Comparison of ENCODE assay signal across 10 cellular contexts in genomic region chr6:34146021-34146782, GRCh38. TPM values are rescaled to one million over a fixed set of nuclear protein-coding genes. Genes with fewer than 3 reads are reported as not detected.
DNase-seq lines count a peak whose midpoint lies in the region; ATAC-seq, FAIRE-seq and TF ChIP-seq lines count a peak whose summit lies in the region.
"Had no signal": no experiment of that assay in that cellular context is flagged by ENCODE, and none has a peak within 500 bp of the region (broad histone marks: within the 10 kb centered on the region; RNA-seq: fewer than 3 reads in every experiment).

TSS of gene GRM4 (minus strand) at chr6:34146087. CDS start at chr6:34133496, 12,591 bp downstream.

- TF ChIP-seq CTCF in cardiac muscle cell (IDR thresholded peaks at IDR 0.05; ENCODE audit: low read depth, low read length) (no peak), brain microvascular endothelial cell (IDR thresholded peaks at IDR 0.05; ENCODE audit: low read depth, low read length, missing control alignments) (no peak)

- H3K27ac ChIP-seq in cardiac muscle cell (no peak within 1 kb of the TSS), brain microvascular endothelial cell (no peak within 1 kb of the TSS), urinary bladder (ENCODE audit: low read depth) (no peak within 1 kb of the TSS)
- H3K27ac ChIP-seq: thyroid gland had no signal

- H3K9me3 Mint-ChIP-seq in memory B cell = no peaks in the 10 kb centered on the region

- ATAC-seq in memory B cell (ENCODE audit: low read depth) (no peak), HG02981 (IDR thresholded peaks at IDR 0.05; ENCODE audit: unreplicated experiment) (no peak)

- H3K4me3 ChIP-seq in cardiac muscle cell (peak within 1 kb of the TSS; percentile 51), brain microvascular endothelial cell (ENCODE audit: low read depth, low read length) (peak within 1 kb of the TSS; percentile 33), urinary bladder (ENCODE audit: low read depth, low read length) (peak within 1 kb of the TSS; percentile 31)

- DNase-seq in cardiac muscle cell (ENCODE audit: low read depth in 1 of 2, low spot score in 1 of 2) (no peak), cardiac septum (ENCODE audit: low spot score) (no peak), brain microvascular endothelial cell (no peak), memory B cell (ENCODE audit: low spot score in 2 of 2) (no peak), RCC 7860 (ENCODE audit: low spot score) (no peak)
- DNase-seq in stimulated activated CD4-positive, alpha-beta T cell treated with anti-CD3 and anti-CD28 coated beads, Interleukin-1b, Interleukin-23, amount 100 ng/mL, for 48 hours = no peak

- H3K36me3 ChIP-seq in cardiac muscle cell = no peaks in the 10 kb centered on the region
- H3K36me3 ChIP-seq in brain microvascular endothelial cell (replicated peaks) = no peaks in the 10 kb centered on the region
- no peaks in the 10 kb centered on the region for H3K36me3 ChIP-seq in urinary bladder (ENCODE audit: insufficient read depth)
- H3K36me3 ChIP-seq: thyroid gland had no signal

- peak within 1 kb of the TSS; percentile 81 for H3K4me3 Mint-ChIP-seq in memory B cell

- WGBS in urinary bladder = 38% methylated on average over 20 of the region's 20 CpGs

- no peak for FAIRE-seq in RCC 7860 (lab: Jason Lieb, UNC)

- H3K27me3 Mint-ChIP-seq in memory B cell = peaks cover 24% of the 10 kb centered on the region

- H3K27ac Mint-ChIP-seq in memory B cell = no peak within 1 kb of the TSS

- H3K4me1 ChIP-seq in cardiac muscle cell (ENCODE audit: low read depth) (peaks cover 12% of the 10 kb centered on the region), urinary bladder (ENCODE audit: insufficient read depth) (no peaks in the 10 kb centered on the region)

- no peaks in the 10 kb centered on the region for H3K9me3 ChIP-seq in cardiac muscle cell (ENCODE audit: low read depth)
- H3K9me3 ChIP-seq: thyroid gland had no signal

- no peaks in the 10 kb centered on the region for H3K36me3 Mint-ChIP-seq in memory B cell

- intact Hi-C loops in cardiac septum (cut with DNase I) = no loop called here

- H3K27me3 ChIP-seq in cardiac muscle cell (peaks cover 63% of the 10 kb centered on the region), brain microvascular endothelial cell (replicated peaks) (peaks cover 55% of the 10 kb centered on the region)

- in situ Hi-C loops in brain microvascular endothelial cell (cut with HindIII; ENCODE audit: low pct_ligation_motif_present, low sequenced_read_pairs) = loop anchor here (25.0 kb wide), 1 partner anchor 384 kb away; no protein-coding TSS in a partner anchor

- peaks cover 19% of the 10 kb centered on the region for H3K4me1 Mint-ChIP-seq in memory B cell

RNA-seq across cellular contexts. Expression of gene GRM4, which starts in this region (rescaled TPM):
- total RNA-seq in cardiac muscle cell (0.25 and 0.42 TPM in 2 replicates), cardiac septum (not detected), urinary bladder (0.11 TPM)
- polyA plus RNA-seq in cardiac muscle cell (0.22 and 0.31 TPM in 2 replicates), urinary bladder (0.01 TPM)
- total RNA-seq: lung microvascular endothelial cell had no signal
